Comparison of ENCODE assay signal across 8 cellular contexts in genomic region chr1:166479052-166479631, GRCh38.
A peak's percentile ranks its signal among the peaks of the same experiment; 100 is the strongest.
DNase-seq lines count a peak whose midpoint lies in the region; ATAC-seq lines count a peak whose summit lies in the region.

No MANE protein-coding gene starts in this region.

- no peak overlapping the region for H3K4me3 Mint-ChIP-seq in immature natural killer cell

- H3K4me1 Mint-ChIP-seq in immature natural killer cell: no peaks in the 10 kb centered on the region

- DNase-seq in AG20443 (ENCODE audit: low spot score): peak; percentile 32
- DNase-seq in HT-29 (ENCODE audit: low spot score): peak; percentile 74
- DNase-seq in SK-MEL-5 (ENCODE audit: low read depth, low spot score): peak; percentile 51
- peak; percentile 16 for DNase-seq in amniotic epithelial cell (ENCODE audit: low read depth)
- DNase-seq in immature natural killer cell: peak; percentile 22 to 35 (median 22)
- DNase-seq in stimulated activated CD4-positive, alpha-beta T cell treated with anti-CD3 and anti-CD28 coated beads, Interleukin-15, amount 100 ng/mL, for 48 hours (ENCODE audit: low read depth in 2 of 2): peak; percentile 6 to 35
- DNase-seq in epidermal melanocyte (ENCODE audit: insufficient read length, low spot score): no peak

- H3K36me3 Mint-ChIP-seq in immature natural killer cell: no peaks in the 10 kb centered on the region

- no peaks in the 10 kb centered on the region for H3K9me3 Mint-ChIP-seq in immature natural killer cell

- no peaks in the 10 kb centered on the region for H3K27me3 Mint-ChIP-seq in immature natural killer cell (ENCODE audit: low read depth in 3 of 3)

- no peak overlapping the region for H3K27ac Mint-ChIP-seq in immature natural killer cell

- in situ Hi-C loops in SK-MEL-5 (cut with HindIII; ENCODE audit: low pct_unique_long_range_greater_than_20kb, low sequenced_read_pairs): no loop called here

- peak; percentile 68 for ATAC-seq in GM18502 (IDR thresholded peaks at IDR 0.05; ENCODE audit: poor library complexity, unreplicated experiment)
